ENCODE assay signal across 8 cellular contexts in the genomic region with DNA sequence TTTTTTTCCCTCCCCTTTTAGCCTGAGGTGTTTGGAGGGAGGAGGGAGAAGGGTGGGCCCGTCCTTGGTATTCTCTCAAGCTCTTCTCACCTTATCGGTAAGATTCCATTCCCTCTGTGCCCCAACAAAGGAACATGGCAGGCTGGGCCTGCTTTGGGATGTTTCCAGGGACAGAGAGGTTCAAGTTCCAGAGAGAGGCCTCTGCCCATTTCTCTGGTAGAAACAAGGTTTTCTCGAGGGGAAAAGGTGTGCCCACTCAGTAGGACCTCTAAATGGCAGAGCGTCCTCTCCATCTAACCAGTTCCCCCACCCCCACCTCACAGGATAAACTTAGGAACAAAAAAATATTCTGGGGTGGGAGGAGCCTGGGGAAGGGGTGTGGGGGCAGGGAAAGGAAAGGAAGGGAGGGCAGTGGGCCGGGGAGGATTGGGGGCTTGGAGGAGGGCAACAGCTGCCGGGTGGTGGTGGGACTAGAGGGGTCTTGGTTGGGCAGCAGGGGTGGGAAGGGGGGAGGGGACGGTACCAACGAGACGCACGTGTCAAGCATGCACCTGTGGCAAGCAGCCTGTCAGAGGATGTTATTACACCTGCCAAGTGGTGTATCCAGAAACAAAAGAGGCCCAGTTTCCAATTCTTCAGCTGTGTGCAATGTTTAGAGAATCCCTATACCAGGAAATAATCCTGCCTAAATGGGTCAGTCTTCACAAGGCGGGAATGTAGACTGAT. TPM values are rescaled to one million over a fixed set of nuclear protein-coding genes. Genes with fewer than 3 reads are reported as not detected.
DNase-seq lines count a peak whose midpoint lies in the region; ATAC-seq and TF ChIP-seq lines count a peak whose summit lies in the region.

No MANE protein-coding gene starts in this region.

- DNase-seq in GM12865 (ENCODE audit: low read depth) (peak; percentile 66), NCI-H2107 treated with DMSO at 0.1 percent for 48 hours (lab: John Stamatoyannopoulos, UW; ENCODE audit: unreplicated experiment) (peak; percentile 87), smooth muscle cell (lab: John Stamatoyannopoulos, UW; ENCODE audit: unreplicated experiment) (no peak), omental fat pad (ENCODE audit: low spot score) (no peak), 8988T (no peak), AG20443 (ENCODE audit: low spot score) (no peak)
- peak; percentile 64 for DNase-seq in activated naive CD4-positive, alpha-beta T cell treated with anti-CD3 and anti-CD28 coated beads for 36 hours

- intact Hi-C loops in activated naive CD4-positive, alpha-beta T cell treated with anti-CD3 and anti-CD28 coated beads for 36 hours (cut with micrococcal nuclease) = loop anchor here (5.0 to 10.0 kb wide), 2 partner anchors 447 to 1325 kb away; a partner anchor contains a TSS

- ATAC-seq in omental fat pad (ENCODE audit: low FRiP score) = no peak

- H3K27me3 ChIP-seq in iPS-18a (ENCODE audit: control insufficient read depth, insufficient read depth, low read length) (no peaks in the 10 kb centered on the region), smooth muscle cell (ENCODE audit: low read depth) (no peaks in the 10 kb centered on the region)

- H3K79me2 ChIP-seq in smooth muscle cell (ENCODE audit: low read depth) = peaks cover 21% of the 10 kb centered on the region

- peaks cover 38% of the 10 kb centered on the region for H3K36me3 Mint-ChIP-seq in activated naive CD4-positive, alpha-beta T cell treated with anti-CD3 and anti-CD28 coated beads for 36 hours (ENCODE audit: low read depth)

- no peak overlapping the region for H2AFZ ChIP-seq in smooth muscle cell (ENCODE audit: low read depth)

- H3K36me3 ChIP-seq in iPS-18a (ENCODE audit: control insufficient read depth, low read depth, low read length) (peaks cover 11% of the 10 kb centered on the region), smooth muscle cell (ENCODE audit: low read depth) (no peaks in the 10 kb centered on the region)

- peak overlapping the region; percentile 94 for H3K4me2 ChIP-seq in smooth muscle cell

- H3K9ac ChIP-seq in iPS-18a (ENCODE audit: low read length) (peak overlapping the region; percentile 99), smooth muscle cell (ENCODE audit: low read depth) (peak overlapping the region; percentile 94)

- peak overlapping the region; percentile 98 for H3K4me3 ChIP-seq in GM12865 (ENCODE audit: low read depth, low read length)
- H3K4me3 ChIP-seq in iPS-18a (ENCODE audit: low read length) = peak overlapping the region; percentile 87
- H3K4me3 ChIP-seq in smooth muscle cell = peak overlapping the region; percentile 94

- peaks cover 17% of the 10 kb centered on the region for H4K20me1 ChIP-seq in smooth muscle cell (ENCODE audit: low read depth)

- TF ChIP-seq CTCF in GM12865 (IDR thresholded peaks at IDR 0.05; ENCODE audit: insufficient read depth, low read depth, low read length, missing control alignments) (no peak), smooth muscle cell (IDR thresholded peaks at IDR 0.05; ENCODE audit: borderline replicate concordance, insufficient read depth, poor library complexity, severe bottlenecking) (no peak), omental fat pad (IDR thresholded peaks at IDR 0.05) (no peak)

- H3K27me3 Mint-ChIP-seq in activated naive CD4-positive, alpha-beta T cell treated with anti-CD3 and anti-CD28 coated beads for 36 hours (ENCODE audit: low read depth) = no peaks in the 10 kb centered on the region

- H3K9me3 ChIP-seq in iPS-18a (ENCODE audit: control insufficient read depth, low read depth, low read length) = no peaks in the 10 kb centered on the region
- H3K9me3 ChIP-seq in smooth muscle cell (replicated peaks; ENCODE audit: low read depth) = no peaks in the 10 kb centered on the region

- 11% methylated on average over 11 of the region's 11 CpGs for WGBS in smooth muscle cell (ENCODE audit: low lambda C conversion rate)

- peak overlapping the region; percentile 97 for H3K4me3 Mint-ChIP-seq in activated naive CD4-positive, alpha-beta T cell treated with anti-CD3 and anti-CD28 coated beads for 36 hours

- no peaks in the 10 kb centered on the region for H3K9me3 Mint-ChIP-seq in activated naive CD4-positive, alpha-beta T cell treated with anti-CD3 and anti-CD28 coated beads for 36 hours

- H3K4me1 ChIP-seq in iPS-18a (ENCODE audit: control insufficient read depth, low read depth, low read length) = peaks cover 26% of the 10 kb centered on the region
- peaks cover 18% of the 10 kb centered on the region for H3K4me1 ChIP-seq in smooth muscle cell (ENCODE audit: low read depth)

- peaks cover 13% of the 10 kb centered on the region for H3F3A ChIP-seq in smooth muscle cell (ENCODE audit: low read depth)

- H3K27ac ChIP-seq in iPS-18a (ENCODE audit: low read length) (peak overlapping the region; percentile 95), smooth muscle cell (ENCODE audit: low read depth) (peak overlapping the region; percentile 99)

- H3K27ac Mint-ChIP-seq in activated naive CD4-positive, alpha-beta T cell treated with anti-CD3 and anti-CD28 coated beads for 36 hours = peak overlapping the region; percentile 100

- CTCF ChIA-PET in activated naive CD4-positive, alpha-beta T cell treated with anti-CD3 and anti-CD28 coated beads for 36 hours (lab: Charles Lee) = interaction anchor here (0.6 to 2.7 kb wide), 11 partner anchors 12 to 55 kb away, joined by 3 to 11 read pairs (median 4); no protein-coding TSS in a partner anchor

- H3K4me1 Mint-ChIP-seq in activated naive CD4-positive, alpha-beta T cell treated with anti-CD3 and anti-CD28 coated beads for 36 hours (ENCODE audit: low read depth) = peaks cover 51% of the 10 kb centered on the region

RNA-seq across cellular contexts. Expression of a gene that starts 2.1 kb away (rescaled TPM):
- 100 to 1,000 TPM; 363 to 374 TPM for total RNA-seq in activated naive CD4-positive, alpha-beta T cell treated with anti-CD3 and anti-CD28 coated beads for 36 hours
- 90.7 and 109 TPM in 2 replicates for total RNA-seq in smooth muscle cell
- polyA plus RNA-seq in smooth muscle cell = 145 and 150 TPM in 2 replicates
- total RNA-seq in omental fat pad = 100 to 1,000 TPM; 200 to 256 (median 209) TPM

Comparison
In these comparisons a context has a peak if more than half of its experiments do, and no peak if none do; other contexts are left out.
1. DNase-seq: peak in GM12865 (single experiment), NCI-H2107 treated with DMSO at 0.1 percent for 48 hours (single experiment) and activated naive CD4-positive, alpha-beta T cell treated with anti-CD3 and anti-CD28 coated beads for 36 hours (single experiment); none in smooth muscle cell (single experiment), omental fat pad (single experiment), 8988T (single experiment) and AG20443 (single experiment).
2. Peak in every context shown above with its lines, with median percentiles within 50 percentile points of each other: H3K4me3 ChIP-seq.